Comparison of ENCODE assay signal across 1 cellular context in genomic region chr7:114148779-114149178, GRCh38.
TF ChIP-seq lines count a peak whose summit lies in the region.

No MANE protein-coding gene starts in this region.

TF ChIP-seq in WTC11, 78 proteins besides CTCF, POLR2A, EP300 and RAD21 (continued from another document):
- TF ChIP-seq AFF4 (CRISPR knock-in tag; IDR thresholded peaks at IDR 0.05; ENCODE audit: borderline replicate concordance) (no peak), ZNF232 (CRISPR knock-in tag; IDR thresholded peaks at IDR 0.05) (no peak), OVOL2 (CRISPR knock-in tag; IDR thresholded peaks at IDR 0.05; ENCODE audit: borderline replicate concordance) (no peak), JAZF1 (CRISPR knock-in tag; IDR thresholded peaks at IDR 0.05) (no peak)
